ENCODE assay signal across 1 cellular context in genomic region chr4:2671267-2671895, GRCh38.
TF ChIP-seq lines count a peak whose summit lies in the region.

No MANE protein-coding gene starts in this region.

TF ChIP-seq in GM23338, 12 proteins besides CTCF, POLR2A, EP300 and RAD21 (continued from another document):
- TF ChIP-seq ZNF462 (CRISPR knock-in tag; IDR thresholded peaks at IDR 0.05), result no peak
- TF ChIP-seq ETS1 (IDR thresholded peaks at IDR 0.05), result no peak
- no peak for TF ChIP-seq EZH2 (IDR thresholded peaks at IDR 0.05; ENCODE audit: low read depth, unreplicated experiment)
- no peak for TF ChIP-seq NANOG (IDR thresholded peaks at IDR 0.05; ENCODE audit: borderline replicate concordance)
- no peak for TF ChIP-seq POLR2AphosphoS5 (IDR thresholded peaks at IDR 0.05; ENCODE audit: low read depth)
